In the genomic region with DNA sequence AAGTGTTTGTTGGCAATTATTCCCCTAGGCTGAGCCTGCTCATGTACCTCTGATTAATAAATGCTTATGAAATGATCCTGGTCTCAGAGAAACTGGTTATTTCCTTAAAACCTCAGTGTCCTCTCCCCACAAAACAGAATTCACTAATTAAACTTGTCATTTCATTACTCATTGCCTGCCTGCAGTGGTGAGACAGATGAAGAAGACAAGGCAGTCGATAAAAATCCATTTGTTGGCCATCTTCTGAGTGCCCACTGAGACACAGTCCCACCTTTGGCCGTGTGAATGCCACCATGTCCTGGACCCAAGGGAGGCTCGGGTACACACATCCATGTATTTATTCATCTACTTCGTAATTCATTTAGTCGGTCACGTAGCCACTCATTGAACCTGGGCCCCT, we compare ENCODE assay signal across 11 cellular contexts. TPM values are rescaled to one million over a fixed set of nuclear protein-coding genes. Genes with fewer than 3 reads are reported as not detected.
DNase-seq lines count a peak whose midpoint lies in the region; ATAC-seq and TF ChIP-seq lines count a peak whose summit lies in the region.
"Had no signal": no experiment of that assay in that cellular context is flagged by ENCODE, and none has a peak within 500 bp of the region (broad histone marks: within the 10 kb centered on the region; RNA-seq: fewer than 3 reads in every experiment).

No MANE protein-coding gene starts in this region.

- H3K9me3 ChIP-seq in heart right ventricle (no peaks in the 10 kb centered on the region), right lobe of liver (no peaks in the 10 kb centered on the region), upper lobe of right lung (no peaks in the 10 kb centered on the region)
- H3K9me3 ChIP-seq: esophagus muscularis mucosa had no signal

- H3K9me3 Mint-ChIP-seq in activated T-helper 1 cell treated with anti-CD3 and anti-CD28 coated beads, Interleukin-12 subunit alpha, Interleukin-12 subunit beta, Interleukin-2, Interleukin-4 antibody, amounts not matched to agents 30 ng/mL and 10 ng/mL and 1 ng/mL, durations not matched to agents 14 hours and 24 hours and 36 hours = no peaks in the 10 kb centered on the region

- H3K4me1 ChIP-seq in heart right ventricle (peaks cover 9 to 46% (median 21%) of the 10 kb centered on the region in 9 donors), right lobe of liver (peaks cover 0 to 27% (median 10%) of the 10 kb centered on the region in 4 donors), upper lobe of right lung (peaks cover 24% of the 10 kb centered on the region)

- in situ Hi-C loops in ACHN (cut with HindIII; ENCODE audit: low pct_ligation_motif_present, low pct_unique_long_range_greater_than_20kb, low sequenced_read_pairs) = no loop called here

- H3K27me3 Mint-ChIP-seq in activated T-helper 1 cell treated with anti-CD3 and anti-CD28 coated beads, Interleukin-12 subunit alpha, Interleukin-12 subunit beta, Interleukin-2, Interleukin-4 antibody, amounts not matched to agents 30 ng/mL and 10 ng/mL and 1 ng/mL, durations not matched to agents 14 hours and 24 hours and 36 hours (ENCODE audit: insufficient read depth) = no peaks in the 10 kb centered on the region

- ATAC-seq in heart right ventricle (no peak), Right ventricle myocardium superior (ENCODE audit: poor library complexity) (no peak), right lobe of liver (no peak), upper lobe of right lung (no peak)

- DNase-seq in heart right ventricle (no peak), Right ventricle myocardium superior (no peak), right lobe of liver (no peak), upper lobe of right lung (no peak), substantia nigra (lab: John Stamatoyannopoulos, UW) (no peak), SW 1271 (lab: John Stamatoyannopoulos, UW) (no peak), ACHN (no peak)
- no peak for DNase-seq in activated T-helper 1 cell treated with anti-CD3 and anti-CD28 coated beads, Interleukin-12 subunit alpha, Interleukin-12 subunit beta, Interleukin-2, Interleukin-4 antibody, amounts not matched to agents 30 ng/mL and 10 ng/mL and 1 ng/mL, durations not matched to agents 14 hours and 24 hours and 36 hours (ENCODE audit: low spot score)
- DNase-seq: activated naive CD4-positive, alpha-beta T cell; AML-193 had no signal

- TF ChIP-seq POLR2A in right lobe of liver (IDR thresholded peaks at IDR 0.05) = no peak

- no peak overlapping the region for H3K4me3 ChIP-seq in heart right ventricle
- H3K4me3 ChIP-seq in right lobe of liver = no peak overlapping the region
- H3K4me3 ChIP-seq in upper lobe of right lung = no peak overlapping the region
- H3K4me3 ChIP-seq: esophagus muscularis mucosa had no signal

- H3K27me3 ChIP-seq in heart right ventricle = no peaks in the 10 kb centered on the region
- H3K27me3 ChIP-seq in right lobe of liver = no peaks in the 10 kb centered on the region
- H3K27me3 ChIP-seq in upper lobe of right lung = no peaks in the 10 kb centered on the region
- H3K27me3 ChIP-seq: esophagus muscularis mucosa had no signal

- peaks cover 65% of the 10 kb centered on the region for H3K4me1 Mint-ChIP-seq in activated T-helper 1 cell treated with anti-CD3 and anti-CD28 coated beads, Interleukin-12 subunit alpha, Interleukin-12 subunit beta, Interleukin-2, Interleukin-4 antibody, amounts not matched to agents 30 ng/mL and 10 ng/mL and 1 ng/mL, durations not matched to agents 14 hours and 24 hours and 36 hours (ENCODE audit: low read depth)

- no peaks in the 10 kb centered on the region for H3K36me3 Mint-ChIP-seq in activated T-helper 1 cell treated with anti-CD3 and anti-CD28 coated beads, Interleukin-12 subunit alpha, Interleukin-12 subunit beta, Interleukin-2, Interleukin-4 antibody, amounts not matched to agents 30 ng/mL and 10 ng/mL and 1 ng/mL, durations not matched to agents 14 hours and 24 hours and 36 hours (ENCODE audit: low read depth)

- intact Hi-C loops in heart right ventricle (cut with DNase I) = no loop called here
- intact Hi-C loops in Right ventricle myocardium superior (cut with DNase I) = no loop called here
- intact Hi-C loops in activated T-helper 1 cell treated with anti-CD3 and anti-CD28 coated beads, Interleukin-12 subunit alpha, Interleukin-12 subunit beta, Interleukin-2, Interleukin-4 antibody, amounts not matched to agents 30 ng/mL and 10 ng/mL and 1 ng/mL, durations not matched to agents 14 hours and 24 hours and 36 hours (cut with micrococcal nuclease) = no loop called here
- intact Hi-C loops in right lobe of liver (cut with DNase I) = no loop called here
- intact Hi-C loops in upper lobe of right lung (cut with DNase I) = no loop called here

- TF ChIP-seq CTCF in heart right ventricle (IDR thresholded peaks at IDR 0.05) (no peak), right lobe of liver (IDR thresholded peaks at IDR 0.05) (no peak), upper lobe of right lung (IDR thresholded peaks at IDR 0.05) (no peak)

- H3K27ac ChIP-seq in heart right ventricle (peak overlapping the region in 9 of 10 donors; percentile 42 to 90 (median 68)), right lobe of liver (peak overlapping the region in 2 of 3 donors; percentile 66 to 69), upper lobe of right lung (peak overlapping the region; percentile 72), substantia nigra (ENCODE audit: low read depth, low read length, poor library complexity, severe bottlenecking) (no peak overlapping the region)
- H3K27ac ChIP-seq: esophagus muscularis mucosa had no signal

- WGBS in heart right ventricle, 2 donors = 93 to 95% methylated on average over 6 of the region's 6 CpGs
- WGBS in right lobe of liver (ENCODE audit: insufficient coverage, low coverage, low lambda C conversion rate, missing lambda C conversion rate) = 93% methylated on average over 6 of the region's 6 CpGs

- H3K27ac Mint-ChIP-seq in activated T-helper 1 cell treated with anti-CD3 and anti-CD28 coated beads, Interleukin-12 subunit alpha, Interleukin-12 subunit beta, Interleukin-2, Interleukin-4 antibody, amounts not matched to agents 30 ng/mL and 10 ng/mL and 1 ng/mL, durations not matched to agents 14 hours and 24 hours and 36 hours = peak overlapping the region; percentile 100

- H3K36me3 ChIP-seq in heart right ventricle (peaks cover 0 to 25% (median 0%) of the 10 kb centered on the region in 9 donors), right lobe of liver (no peaks in the 10 kb centered on the region), upper lobe of right lung (no peaks in the 10 kb centered on the region)

- peak overlapping the region; percentile 79 for H3K4me3 Mint-ChIP-seq in activated T-helper 1 cell treated with anti-CD3 and anti-CD28 coated beads, Interleukin-12 subunit alpha, Interleukin-12 subunit beta, Interleukin-2, Interleukin-4 antibody, amounts not matched to agents 30 ng/mL and 10 ng/mL and 1 ng/mL, durations not matched to agents 14 hours and 24 hours and 36 hours

RNA-seq across cellular contexts. Expression of gene S100P, which starts 3.4 kb away (rescaled TPM):
- total RNA-seq in heart right ventricle (1 to 10 TPM in 5 of 10 donors, under 1 TPM in 1, not detected in 4; 0.41 to 8.2 (median 1.6) TPM), Right ventricle myocardium superior (not detected), right lobe of liver (1 to 10 TPM in 4 of 6 experiments, under 1 TPM in 2; 0.59 to 6.3 (median 2.7) TPM), upper lobe of right lung (3.6 TPM)
- under 1 TPM; 0.22 to 0.68 TPM for polyA plus RNA-seq in heart right ventricle
- total RNA-seq in activated T-helper 1 cell treated with anti-CD3 and anti-CD28 coated beads, Interleukin-12 subunit alpha, Interleukin-12 subunit beta, Interleukin-2, Interleukin-4 antibody, amounts not matched to agents 30 ng/mL and 10 ng/mL and 1 ng/mL, durations not matched to agents 14 hours and 24 hours and 36 hours = 1.7 and 1.9 TPM in 2 replicates

RNA-seq across cellular contexts. Expression of gene MRFAP1L1, which starts 12.6 kb away (rescaled TPM):
- total RNA-seq in heart right ventricle = 10 to 100 TPM; 37.5 to 49.9 (median 42.1) TPM
- polyA plus RNA-seq in heart right ventricle = 10 to 100 TPM; 61.5 to 73.7 TPM
- 39.7 TPM for total RNA-seq in Right ventricle myocardium superior
- 51.7 and 53.9 TPM in 2 replicates for total RNA-seq in activated T-helper 1 cell treated with anti-CD3 and anti-CD28 coated beads, Interleukin-12 subunit alpha, Interleukin-12 subunit beta, Interleukin-2, Interleukin-4 antibody, amounts not matched to agents 30 ng/mL and 10 ng/mL and 1 ng/mL, durations not matched to agents 14 hours and 24 hours and 36 hours
- total RNA-seq in right lobe of liver = 10 to 100 TPM; 18.9 to 30.7 (median 28.4) TPM
- 46.6 TPM for total RNA-seq in upper lobe of right lung

RNA-seq across cellular contexts. Expression of gene BLOC1S4, which starts 18.9 kb away (rescaled TPM):
- total RNA-seq in heart right ventricle = 10 to 100 TPM in 1 of 10 donors, 1 to 10 TPM in 9; 4.4 to 10.2 (median 7.0) TPM
- polyA plus RNA-seq in heart right ventricle = 1 to 10 TPM; 4.8 to 7.8 TPM
- 6.0 TPM for total RNA-seq in Right ventricle myocardium superior
- 21.5 and 23.6 TPM in 2 replicates for total RNA-seq in activated T-helper 1 cell treated with anti-CD3 and anti-CD28 coated beads, Interleukin-12 subunit alpha, Interleukin-12 subunit beta, Interleukin-2, Interleukin-4 antibody, amounts not matched to agents 30 ng/mL and 10 ng/mL and 1 ng/mL, durations not matched to agents 14 hours and 24 hours and 36 hours
- total RNA-seq in right lobe of liver = 1 to 10 TPM; 3.0 to 9.9 (median 6.6) TPM
- 10.7 TPM for total RNA-seq in upper lobe of right lung

RNA-seq across cellular contexts. Expression of gene MRFAP1, which starts 56.6 kb away (rescaled TPM):
- 100 to 1,000 TPM; 222 to 268 (median 248) TPM for total RNA-seq in heart right ventricle
- polyA plus RNA-seq in heart right ventricle = 100 to 1,000 TPM; 163 to 445 TPM
- 219 TPM for total RNA-seq in Right ventricle myocardium superior
- total RNA-seq in activated T-helper 1 cell treated with anti-CD3 and anti-CD28 coated beads, Interleukin-12 subunit alpha, Interleukin-12 subunit beta, Interleukin-2, Interleukin-4 antibody, amounts not matched to agents 30 ng/mL and 10 ng/mL and 1 ng/mL, durations not matched to agents 14 hours and 24 hours and 36 hours = 115 and 119 TPM in 2 replicates
- total RNA-seq in right lobe of liver = 100 to 1,000 TPM; 103 to 166 (median 129) TPM
- 235 TPM for total RNA-seq in upper lobe of right lung
